Comparison of ENCODE assay signal across 8 cellular contexts in genomic region chr12:94832780-94833760, GRCh38.
A peak's percentile ranks its signal among the peaks of the same experiment; 100 is the strongest.
DNase-seq lines count a peak whose midpoint lies in the region; ATAC-seq and TF ChIP-seq lines count a peak whose summit lies in the region.

No MANE protein-coding gene starts in this region.

- ATAC-seq in HG03135 (IDR thresholded peaks at IDR 0.05; ENCODE audit: unreplicated experiment) (no peak), GM18873 (IDR thresholded peaks at IDR 0.05; ENCODE audit: low FRiP score, unreplicated experiment) (no peak), HG02642 (IDR thresholded peaks at IDR 0.05; ENCODE audit: poor library complexity, unreplicated experiment) (no peak)

- no peak for TF ChIP-seq CTCF in GM13976 (IDR thresholded peaks at IDR 0.05; ENCODE audit: borderline replicate concordance, control extremely low read depth, extremely low read depth, insufficient read depth, missing control alignments)
- no peak for TF ChIP-seq CTCF in fibroblast of villous mesenchyme (IDR thresholded peaks at IDR 0.05; ENCODE audit: insufficient read depth, low read depth, low read length)

- in situ Hi-C loops in GM13976 (cut with MboI; ENCODE audit: low sequenced_read_pairs, unreplicated experiment), result no loop called here

- H3K4me3 ChIP-seq in fibroblast of villous mesenchyme (ENCODE audit: low read depth, low read length), result no peak overlapping the region

- DNase-seq in GM13976 (ENCODE audit: low spot score) (peak; percentile 3), NCI-H526 (lab: John Stamatoyannopoulos, UW) (peak; percentile 80 to 86), fibroblast of villous mesenchyme (ENCODE audit: low read depth) (peak; percentile 97), putamen (ENCODE audit: low spot score) (peak; percentile 29), T-helper 1 cell (no peak)

Comparison
In these comparisons a context has a peak if more than half of its experiments do, and no peak if none do; other contexts are left out.
1. DNase-seq: peak in GM13976 (single experiment), NCI-H526 (2 of 2), fibroblast of villous mesenchyme (single experiment) and putamen (single experiment); none in T-helper 1 cell (0 of 5).